8 cellular contexts compared by ENCODE assay signal in the genomic region with DNA sequence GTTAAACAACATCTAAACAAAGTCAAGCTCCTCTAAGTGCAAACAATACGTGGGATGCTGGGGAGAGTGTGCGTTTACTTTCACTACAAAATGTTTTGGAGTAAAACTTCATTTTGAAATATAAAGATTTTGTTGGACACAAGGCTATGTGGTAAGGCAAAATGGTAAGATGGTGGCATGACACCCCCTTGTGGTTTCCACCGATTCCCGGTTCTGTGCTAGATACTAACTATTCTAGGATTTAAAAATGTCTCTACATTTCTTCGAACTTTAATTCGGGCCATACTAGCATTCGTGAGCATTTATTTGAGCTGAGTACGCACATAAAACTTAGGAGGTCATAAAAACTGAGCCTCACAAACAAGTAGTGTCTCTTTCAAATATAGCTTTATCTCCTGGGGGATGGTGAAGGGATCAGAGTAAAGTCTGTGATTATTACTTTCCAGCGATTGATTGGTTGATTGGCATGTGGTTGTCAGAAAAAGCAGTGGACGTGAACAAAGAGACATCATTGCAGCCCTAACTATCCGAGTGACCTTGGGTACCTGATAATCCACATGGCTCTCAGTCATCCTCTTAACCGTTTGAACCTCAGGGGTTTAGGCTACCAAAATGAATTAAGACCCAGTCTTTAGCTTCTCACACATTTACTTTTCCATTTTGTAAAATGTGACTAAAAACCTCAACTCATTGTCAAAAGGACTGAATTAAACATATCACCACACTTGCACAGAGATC. TPM values are rescaled to one million over a fixed set of nuclear protein-coding genes. Genes with fewer than 3 reads are reported as not detected.
DNase-seq lines count a peak whose midpoint lies in the region; ATAC-seq and TF ChIP-seq lines count a peak whose summit lies in the region.

No MANE protein-coding gene starts in this region.

- peak overlapping the region; percentile 75 for H3K4me3 Mint-ChIP-seq in WTC11

- H3K9me3 ChIP-seq in heart right ventricle: no peaks in the 10 kb centered on the region

- DNase-seq in heart right ventricle (peak in 1 of 2 donors; percentile 21), Right ventricle myocardium inferior (ENCODE audit: missing footprints) (no peak), MV-4-11 (lab: John Stamatoyannopoulos, UW) (peak; percentile 39), WTC11 (ENCODE audit: low spot score) (peak; percentile 25), foreskin keratinocyte (peak in 1 of 2 donors; percentile 32), T-helper 9 cell (no peak)

- no peaks in the 10 kb centered on the region for H3K27me3 Mint-ChIP-seq in WTC11 (ENCODE audit: low read depth)

- POLR2A ChIA-PET in WTC11 (lab: Charles Lee): interaction anchor here (0.6 to 0.8 kb wide), 2 partner anchors 250 to 278 kb away, joined by 3 read pairs; partner anchors contain the start of gene ZMAT3

- H3K36me3 ChIP-seq in heart right ventricle (peaks cover 0 to 17% (median 0%) of the 10 kb centered on the region in 9 donors), rectal smooth muscle tissue (ENCODE audit: control insufficient read depth, insufficient read depth, low read length) (no peaks in the 10 kb centered on the region)

- peaks cover 28% of the 10 kb centered on the region for H3K4me1 Mint-ChIP-seq in WTC11

- H3K4me3 ChIP-seq in heart right ventricle (peak overlapping the region in 9 of 10 donors; percentile 82 to 94 (median 88)), rectal smooth muscle tissue (ENCODE audit: low read length) (peak overlapping the region; percentile 72)

- ATAC-seq in heart right ventricle (peak in 3 of 8 donors; percentile 25 to 37 (median 29)), Right ventricle myocardium inferior (no peak), WTC11 (no peak), foreskin keratinocyte (no peak), HG03280 (IDR thresholded peaks at IDR 0.05; ENCODE audit: unreplicated experiment) (no peak)

- peak in 8 of 9 donors; percentile 32 to 67 (median 50) for TF ChIP-seq CTCF in heart right ventricle (IDR thresholded peaks at IDR 0.05)
- TF ChIP-seq CTCF in WTC11 (IDR thresholded peaks at IDR 0.05): no peak
- TF ChIP-seq CTCF in foreskin keratinocyte (conservative IDR thresholded peaks at IDR 0.05): peak; percentile 75

- intact Hi-C loops in heart right ventricle (cut with DNase I) (loop anchor here in 6 of 10 donors (1.0 to 5.0 kb wide), 9 partner anchors 25 to 304 kb away; partner anchors contain the start of genes PIK3CA (in 3 of the 6), ACTL6A (in 2 of the 6), MFN1 (in 2 of the 6) and ZMAT3 (in 1 of the 6)), Right ventricle myocardium inferior (cut with DNase I) (loop anchor here (1.0 to 5.0 kb wide), 3 partner anchors 59 to 307 kb away; no protein-coding TSS in a partner anchor)

- H3K9ac ChIP-seq in rectal smooth muscle tissue (ENCODE audit: low read length): no peak overlapping the region

- peaks cover 3 to 46% (median 31%) of the 10 kb centered on the region in 9 donors for H3K4me1 ChIP-seq in heart right ventricle
- peaks cover 19% of the 10 kb centered on the region for H3K4me1 ChIP-seq in foreskin keratinocyte
- peaks cover 10% of the 10 kb centered on the region for H3K4me1 ChIP-seq in rectal smooth muscle tissue (ENCODE audit: control insufficient read depth, insufficient read depth, low read length)

- H3K27me3 ChIP-seq in heart right ventricle (no peaks in the 10 kb centered on the region), foreskin keratinocyte (no peaks in the 10 kb centered on the region), rectal smooth muscle tissue (ENCODE audit: control insufficient read depth, insufficient read depth, low read length) (no peaks in the 10 kb centered on the region)

- WGBS in heart right ventricle, 2 donors: 28 to 37% methylated on average over 12 of the region's 12 CpGs

- peak overlapping the region in 9 of 10 donors; percentile 93 to 99 (median 97) for H3K27ac ChIP-seq in heart right ventricle
- peak overlapping the region; percentile 91 for H3K27ac ChIP-seq in foreskin keratinocyte
- peak overlapping the region; percentile 95 for H3K27ac ChIP-seq in rectal smooth muscle tissue (ENCODE audit: low read depth, low read length)

- CTCF ChIA-PET in WTC11 (lab: Charles Lee): interaction anchor here (0.7 to 2.5 kb wide), 17 partner anchors 9 to 886 kb away, joined by 3 to 17 read pairs (median 5); partner anchors contain the start of gene ZMAT3

- H3K36me3 Mint-ChIP-seq in WTC11: no peaks in the 10 kb centered on the region

- peak overlapping the region; percentile 47 for H3K27ac Mint-ChIP-seq in WTC11

- no peaks in the 10 kb centered on the region for H3K9me3 Mint-ChIP-seq in WTC11

TF ChIP-seq in WTC11, 78 proteins besides CTCF, POLR2A, EP300 and RAD21:
- TF ChIP-seq, protein P1, sequence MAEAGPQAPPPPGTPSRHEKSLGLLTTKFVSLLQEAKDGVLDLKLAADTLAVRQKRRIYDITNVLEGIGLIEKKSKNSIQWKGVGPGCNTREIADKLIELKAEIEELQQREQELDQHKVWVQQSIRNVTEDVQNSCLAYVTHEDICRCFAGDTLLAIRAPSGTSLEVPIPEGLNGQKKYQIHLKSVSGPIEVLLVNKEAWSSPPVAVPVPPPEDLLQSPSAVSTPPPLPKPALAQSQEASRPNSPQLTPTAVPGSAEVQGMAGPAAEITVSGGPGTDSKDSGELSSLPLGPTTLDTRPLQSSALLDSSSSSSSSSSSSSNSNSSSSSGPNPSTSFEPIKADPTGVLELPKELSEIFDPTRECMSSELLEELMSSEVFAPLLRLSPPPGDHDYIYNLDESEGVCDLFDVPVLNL (CRISPR knock-in tag; IDR thresholded peaks at IDR 0.05; ENCODE audit: borderline replicate concordance, low read depth): no peak
- TF ChIP-seq GTF2I (CRISPR knock-in tag; conservative IDR thresholded peaks at IDR 0.05): no peak
- TF ChIP-seq ETV6 (CRISPR knock-in tag; IDR thresholded peaks at IDR 0.05): no peak
- TF ChIP-seq, protein P2, sequence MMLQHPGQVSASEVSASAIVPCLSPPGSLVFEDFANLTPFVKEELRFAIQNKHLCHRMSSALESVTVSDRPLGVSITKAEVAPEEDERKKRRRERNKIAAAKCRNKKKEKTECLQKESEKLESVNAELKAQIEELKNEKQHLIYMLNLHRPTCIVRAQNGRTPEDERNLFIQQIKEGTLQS (CRISPR knock-in tag; conservative IDR thresholded peaks at IDR 0.05): no peak
- TF ChIP-seq TCF7 (CRISPR knock-in tag; IDR thresholded peaks at IDR 0.05; ENCODE audit: low read depth): no peak
- TF ChIP-seq, protein P3, sequence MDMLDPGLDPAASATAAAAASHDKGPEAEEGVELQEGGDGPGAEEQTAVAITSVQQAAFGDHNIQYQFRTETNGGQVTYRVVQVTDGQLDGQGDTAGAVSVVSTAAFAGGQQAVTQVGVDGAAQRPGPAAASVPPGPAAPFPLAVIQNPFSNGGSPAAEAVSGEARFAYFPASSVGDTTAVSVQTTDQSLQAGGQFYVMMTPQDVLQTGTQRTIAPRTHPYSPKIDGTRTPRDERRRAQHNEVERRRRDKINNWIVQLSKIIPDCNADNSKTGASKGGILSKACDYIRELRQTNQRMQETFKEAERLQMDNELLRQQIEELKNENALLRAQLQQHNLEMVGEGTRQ (CRISPR knock-in tag; IDR thresholded peaks at IDR 0.05): no peak
- TF ChIP-seq ZBTB21 (CRISPR knock-in tag; IDR thresholded peaks at IDR 0.05; ENCODE audit: borderline replicate concordance): no peak
- no peak for TF ChIP-seq NR1H2 (CRISPR knock-in tag; IDR thresholded peaks at IDR 0.05)

RNA-seq across cellular contexts. Expression of gene ZNF639, which starts 1.1 kb away (rescaled TPM):
- total RNA-seq in heart right ventricle (10 to 100 TPM; 25.8 to 41.0 (median 30.6) TPM), Right ventricle myocardium inferior (31.2 TPM), WTC11 (2021) (32.3 to 34.8 TPM (median 33.4 TPM) in 3 replicates), foreskin keratinocyte (34.3 and 38.5 TPM in 2 replicates)
- polyA plus RNA-seq in heart right ventricle (10 to 100 TPM; 14.1 to 18.5 TPM), foreskin keratinocyte (15.8 and 20.4 TPM in 2 replicates)

RNA-seq across cellular contexts. Expression of gene MFN1, which starts 25.8 kb away (rescaled TPM):
- 10 to 100 TPM; 52.0 to 82.1 (median 67.9) TPM for total RNA-seq in heart right ventricle
- 10 to 100 TPM; 15.0 to 22.6 TPM for polyA plus RNA-seq in heart right ventricle
- 64.5 TPM for total RNA-seq in Right ventricle myocardium inferior
- 40.7 to 46.6 TPM (median 42.7 TPM) in 3 replicates for total RNA-seq in WTC11 (2021)
- 28.8 and 32.0 TPM in 2 replicates for total RNA-seq in foreskin keratinocyte
- polyA plus RNA-seq in foreskin keratinocyte: 9.8 and 10.0 TPM in 2 replicates

Comparison
In these comparisons a context has a peak if more than half of its experiments do, and no peak if none do; other contexts are left out.
1. DNase-seq: peak in MV-4-11 (single experiment) and WTC11 (single experiment); none in Right ventricle myocardium inferior (single experiment) and T-helper 9 cell (single experiment).
2. Peak in every context shown above with its lines, with median percentiles within 50 percentile points of each other: H3K27ac ChIP-seq.